In genomic region chr1:65423884-65424655, GRCh38 we compare ENCODE assay signal across 9 cellular contexts. TPM values are rescaled to one million over a fixed set of nuclear protein-coding genes. Genes with fewer than 3 reads are reported as not detected.
DNase-seq lines count a peak whose midpoint lies in the region; ATAC-seq, FAIRE-seq and TF ChIP-seq lines count a peak whose summit lies in the region.
"Had no signal": no experiment of that assay in that cellular context is flagged by ENCODE, and none has a peak within 500 bp of the region (broad histone marks: within the 10 kb centered on the region; RNA-seq: fewer than 3 reads in every experiment).

No MANE protein-coding gene starts in this region.

- no peak for FAIRE-seq in frontal cortex (lab: Jason Lieb, UNC)

- H3K27me3 ChIP-seq in mammary epithelial cell (ENCODE audit: insufficient read depth, low read length) (no peaks in the 10 kb centered on the region), trophoblast cell (ENCODE audit: insufficient read depth, low read length) (no peaks in the 10 kb centered on the region)

- H2AFZ ChIP-seq in mammary epithelial cell (ENCODE audit: low read depth, low read length) = no peak overlapping the region
- no peak overlapping the region for H2AFZ ChIP-seq in trophoblast cell (ENCODE audit: insufficient read depth, low read length, poor library complexity)

- TF ChIP-seq CTCF in mammary epithelial cell (conservative IDR thresholded peaks at IDR 0.05 in 1 of 2, IDR thresholded peaks at IDR 0.05 in 1 of 2; ENCODE audit: extremely low read depth in 1 of 2, insufficient read depth in 1 of 2, low read depth in 1 of 2, low read length in 2 of 2) = no peak

- no peak overlapping the region for H4K91ac ChIP-seq in trophoblast cell (ENCODE audit: low read depth, low read length)

- H4K12ac ChIP-seq in trophoblast cell (ENCODE audit: low read depth, low read length) = no peak overlapping the region

- H3K79me2 ChIP-seq in mammary epithelial cell (ENCODE audit: insufficient read depth, low read length) (peaks cover 64% of the 10 kb centered on the region), trophoblast cell (ENCODE audit: control insufficient read depth, insufficient read depth, low read length, poor library complexity) (peaks cover 20% of the 10 kb centered on the region)

- in situ Hi-C loops in mammary epithelial cell (cut with MboI; ENCODE audit: low sequenced_read_pairs in 2 of 2) = loop anchor here in 1 of 2 donors (25.0 kb wide), 1 partner anchor 362 kb away; no protein-coding TSS in a partner anchor

- no peak overlapping the region for H4K8ac ChIP-seq in trophoblast cell (ENCODE audit: low read depth, low read length)

- H3K18ac ChIP-seq in trophoblast cell (ENCODE audit: low read length) = no peak overlapping the region

- no peak overlapping the region for H3K4me3 ChIP-seq in mammary epithelial cell (replicated peaks in 1 of 3; ENCODE audit: insufficient read depth in 1 of 3, low read depth in 2 of 3, low read length in 3 of 3)
- no peak overlapping the region for H3K4me3 ChIP-seq in trophoblast cell (ENCODE audit: low read depth, low read length)
- H3K4me3 ChIP-seq: SK-N-MC had no signal

- CTCF ChIA-PET in mammary epithelial cell (lab: Charles Lee; ENCODE audit: low non-redundant PET) = interaction anchor here (0.7 to 1.1 kb wide), 2 partner anchors 35 to 80 kb away, joined by 4 to 5 read pairs; no protein-coding TSS in a partner anchor

- H3K9me3 ChIP-seq in mammary epithelial cell (replicated peaks; ENCODE audit: insufficient read depth, low read length) (no peaks in the 10 kb centered on the region), trophoblast cell (ENCODE audit: insufficient read depth, low read depth, low read length) (no peaks in the 10 kb centered on the region)

- WGBS in mammary epithelial cell (ENCODE audit: low coverage, missing lambda C conversion rate) = 0% methylated on average over 2 of the region's 2 CpGs
- no CpG with 5 or more reads among the region's 2 CpGs for WGBS in trophoblast cell (ENCODE audit: extremely low coverage, insufficient coverage, insufficient read length)

- H2BK12ac ChIP-seq in trophoblast cell (ENCODE audit: low read length) = no peak overlapping the region

- H3K79me1 ChIP-seq in trophoblast cell (ENCODE audit: low read length) = peaks cover 23% of the 10 kb centered on the region

- peak; percentile 89 for DNase-seq in GM04503 (ENCODE audit: low read depth)
- peak; percentile 41 for DNase-seq in LoVo (ENCODE audit: low spot score)
- peak; percentile 95 for DNase-seq in mammary epithelial cell
- DNase-seq in trophoblast cell = peak; percentile 64 to 90
- DNase-seq in iPS-NIHi7 (ENCODE audit: extremely low spot score) = no peak
- no peak for DNase-seq in frontal cortex (ENCODE audit: low spot score in 2 of 2)
- DNase-seq: aorta had no signal

- intact Hi-C loops in mammary epithelial cell (cut with micrococcal nuclease) = loop anchor here (2.0 to 5.0 kb wide), 3 partner anchors 81 to 357 kb away; partner anchors contain the start of gene DNAJC6

- no peak for ATAC-seq in HG03469 (IDR thresholded peaks at IDR 0.05; ENCODE audit: unreplicated experiment)

- H3K9ac ChIP-seq in mammary epithelial cell (ENCODE audit: insufficient read depth, low read length) = peak overlapping the region; percentile 59
- H3K9ac ChIP-seq in trophoblast cell (ENCODE audit: low read length) = no peak overlapping the region

- H3K27ac ChIP-seq in mammary epithelial cell (ENCODE audit: insufficient read depth, low read depth, low read length) = peak overlapping the region; percentile 96
- peak overlapping the region; percentile 59 for H3K27ac ChIP-seq in trophoblast cell (ENCODE audit: low read depth, low read length)
- H3K27ac ChIP-seq: SK-N-MC had no signal

- dilution Hi-C loops in mammary epithelial cell (cut with HindIII; ENCODE audit: low sequenced_read_pairs) = no loop called here

- H3K4me1 ChIP-seq in mammary epithelial cell (ENCODE audit: insufficient read depth, low read length) (peaks cover 57% of the 10 kb centered on the region), trophoblast cell (ENCODE audit: control insufficient read depth in 1 of 2, insufficient read depth in 2 of 2, low read length in 2 of 2) (peaks cover 19 to 20% of the 10 kb centered on the region in 2 experiments)

- no peaks in the 10 kb centered on the region for H4K20me1 ChIP-seq in mammary epithelial cell (ENCODE audit: insufficient read depth, low read length)

- H2AK5ac ChIP-seq in trophoblast cell (ENCODE audit: low read length) = no peak overlapping the region

- H3K14ac ChIP-seq in trophoblast cell (ENCODE audit: low read length) = no peak overlapping the region

- no TSS peak for BruUV-seq in mammary epithelial cell (replicated peaks; lab: Mats Ljungman, UMichigan)

- H3K4me2 ChIP-seq in mammary epithelial cell (ENCODE audit: insufficient read depth, low read depth, low read length) (peak overlapping the region; percentile 66), trophoblast cell (ENCODE audit: low read length) (no peak overlapping the region)

- H3K23ac ChIP-seq in trophoblast cell (ENCODE audit: low read length) = no peak overlapping the region

- no peak overlapping the region for H2BK5ac ChIP-seq in trophoblast cell (ENCODE audit: low read depth, low read length, poor library complexity)

- peaks cover 5% of the 10 kb centered on the region for H3K36me3 ChIP-seq in mammary epithelial cell (ENCODE audit: insufficient read depth, low read length)
- H3K36me3 ChIP-seq in trophoblast cell (ENCODE audit: control insufficient read depth in 1 of 2, insufficient read depth in 2 of 2, low read length in 2 of 2) = peaks cover 8 to 14% of the 10 kb centered on the region in 2 experiments

- no peak overlapping the region for H2BK120ac ChIP-seq in trophoblast cell (ENCODE audit: insufficient read depth, low read length, poor library complexity)

- no peak overlapping the region for H3K4ac ChIP-seq in trophoblast cell (ENCODE audit: low read depth, low read length)

RNA-seq across cellular contexts. Expression of gene LEPR, which starts 3.6 kb away (rescaled TPM):
- total RNA-seq in mammary epithelial cell = 10 to 100 TPM in 1 of 2 donors, 1 to 10 TPM in 1; 3.5 to 14.5 TPM
- 2.9 TPM for polyA plus RNA-seq in mammary epithelial cell
- polyA minus RNA-seq in mammary epithelial cell = 2.6 TPM
- 5.0 and 5.1 TPM in 2 replicates for polyA plus RNA-seq in trophoblast cell (2013)
- 9.8 TPM for total RNA-seq in frontal cortex

RNA-seq across cellular contexts. Expression of gene LEPROT, which starts 3.6 kb away (rescaled TPM):
- total RNA-seq in mammary epithelial cell (10 to 100 TPM; 55.1 to 88.7 TPM), frontal cortex (13.5 TPM)
- 29.5 TPM for polyA plus RNA-seq in mammary epithelial cell
- polyA minus RNA-seq in mammary epithelial cell = 16.1 TPM
- 59.3 and 62.1 TPM in 2 replicates for polyA plus RNA-seq in trophoblast cell (2013)

Comparison
In these comparisons a context has a peak if more than half of its experiments do, and no peak if none do; other contexts are left out.
1. DNase-seq: peak in GM04503 (single experiment), LoVo (single experiment), mammary epithelial cell (single experiment) and trophoblast cell (2 of 2); none in iPS-NIHi7 (single experiment) and frontal cortex (0 of 2).